In the genomic region with DNA sequence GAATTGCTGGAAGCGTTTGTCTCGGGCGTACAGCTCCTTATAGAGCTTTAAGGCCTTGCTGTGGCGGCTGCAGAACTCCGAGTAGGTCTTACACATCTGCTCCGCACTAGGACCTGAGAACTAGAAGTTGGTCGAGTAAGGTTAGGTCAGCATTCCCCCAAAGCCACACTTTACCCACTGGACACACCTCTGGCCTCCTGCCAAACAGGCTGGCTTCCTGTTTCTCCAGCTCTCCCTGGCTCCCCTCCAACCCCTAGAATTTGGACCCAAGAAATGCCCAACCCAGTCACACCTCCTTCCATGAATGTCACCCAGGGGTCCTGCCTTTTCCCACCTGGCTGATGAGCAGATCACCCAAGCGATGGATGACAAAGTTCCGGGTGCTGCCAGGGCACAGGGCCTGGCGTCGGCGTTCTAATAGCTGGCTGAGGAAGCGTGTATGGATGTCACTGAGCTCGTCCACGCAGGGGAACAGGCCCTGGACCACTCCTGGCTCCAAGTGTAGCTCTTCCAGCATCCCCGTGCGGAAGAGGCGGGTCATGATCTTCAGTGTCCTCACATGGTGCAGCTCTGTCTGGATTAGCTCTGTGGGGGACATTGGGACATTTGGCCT, we compare ENCODE assay signal across 9 cellular contexts. TPM values are rescaled to one million over a fixed set of nuclear protein-coding genes. Genes with fewer than 3 reads are reported as not detected.
DNase-seq lines count a peak whose midpoint lies in the region; ATAC-seq and TF ChIP-seq lines count a peak whose summit lies in the region.
"Had no signal": no experiment of that assay in that cellular context is flagged by ENCODE, and none has a peak within 500 bp of the region (broad histone marks: within the 10 kb centered on the region; RNA-seq: fewer than 3 reads in every experiment).

No MANE protein-coding gene starts in this region.

- ATAC-seq in activated naive CD4-positive, alpha-beta T cell treated with anti-CD3 and anti-CD28 coated beads, Interleukin-2, amount 50 U/mL, for 72 hours: no peak
- ATAC-seq in lower lobe of right lung: peak in 1 of 2 donors; percentile 16

- no peaks in the 10 kb centered on the region for H3K9me3 Mint-ChIP-seq in activated naive CD4-positive, alpha-beta T cell treated with anti-CD3 and anti-CD28 coated beads, Interleukin-2, amount 50 U/mL, for 72 hours

- peak overlapping the region; percentile 74 to 80 for H3K27ac Mint-ChIP-seq in activated naive CD4-positive, alpha-beta T cell treated with anti-CD3 and anti-CD28 coated beads, Interleukin-2, amount 50 U/mL, for 72 hours

- intact Hi-C loops in lower lobe of right lung (cut with DNase I): no loop called here
- intact Hi-C loops in vagina (cut with DNase I): no loop called here

- TF ChIP-seq CTCF in lower lobe of right lung (IDR thresholded peaks at IDR 0.05) (no peak), vagina (IDR thresholded peaks at IDR 0.05) (no peak)

- no peak for DNase-seq in activated naive CD4-positive, alpha-beta T cell treated with anti-CD3 and anti-CD28 coated beads, Interleukin-2, amount 50 U/mL, for 72 hours (ENCODE audit: low spot score in 2 of 2)
- no peak for DNase-seq in activated naive CD4-positive, alpha-beta T cell (lab: John Stamatoyannopoulos, UW)
- peak; percentile 67 for DNase-seq in lower lobe of right lung
- DNase-seq in vagina (ENCODE audit: extremely low spot score in 2 of 2): no peak
- no peak for DNase-seq in stimulated activated CD4-positive, alpha-beta T cell treated with anti-CD3 and anti-CD28 coated beads, Interleukin-2, amount 100 ng/mL, for 48 hours
- DNase-seq in stimulated activated CD4-positive, alpha-beta T cell treated with anti-CD3 and anti-CD28 coated beads, Interleukin-1b, Interleukin-23, amount 100 ng/mL, for 48 hours: no peak
- DNase-seq in NK-92 (lab: John Stamatoyannopoulos, UW; ENCODE audit: unreplicated experiment): no peak
- DNase-seq: OCI-M1 had no signal

- H3K4me3 ChIP-seq in lower lobe of right lung (no peak overlapping the region), vagina (no peak overlapping the region)

- H3K36me3 Mint-ChIP-seq in activated naive CD4-positive, alpha-beta T cell treated with anti-CD3 and anti-CD28 coated beads, Interleukin-2, amount 50 U/mL, for 72 hours: peaks cover 17 to 20% of the 10 kb centered on the region in 2 donors

- H3K27me3 ChIP-seq in lower lobe of right lung (ENCODE audit: low read depth) (no peaks in the 10 kb centered on the region), vagina (no peaks in the 10 kb centered on the region)

- H3K4me1 ChIP-seq in lower lobe of right lung: peaks cover 52% of the 10 kb centered on the region
- peaks cover 25% of the 10 kb centered on the region for H3K4me1 ChIP-seq in vagina

- TF ChIP-seq POLR2A in vagina (IDR thresholded peaks at IDR 0.05): no peak

- no peaks in the 10 kb centered on the region for H3K9me3 ChIP-seq in lower lobe of right lung
- H3K9me3 ChIP-seq in vagina: no peaks in the 10 kb centered on the region

- H3K36me3 ChIP-seq in lower lobe of right lung (peaks cover 100% of the 10 kb centered on the region), vagina (peaks cover 3 to 94% of the 10 kb centered on the region in 2 donors)

- H3K27ac ChIP-seq in cingulate gyrus (ENCODE audit: low read depth, low read length) (peak overlapping the region; percentile 91), lower lobe of right lung (peak overlapping the region; percentile 68), vagina (peak overlapping the region; percentile 18)

RNA-seq across cellular contexts. Expression of a gene that starts 15.6 kb away (rescaled TPM):
- 100 to 1,000 TPM; 131 to 238 TPM for total RNA-seq in activated naive CD4-positive, alpha-beta T cell treated with anti-CD3 and anti-CD28 coated beads, Interleukin-2, amount 50 U/mL, for 72 hours
- total RNA-seq in lower lobe of right lung: 252 TPM
- total RNA-seq in vagina: 76.4 TPM

RNA-seq across cellular contexts. Expression of a gene that starts 21.3 kb away (rescaled TPM):
- not detected for total RNA-seq in activated naive CD4-positive, alpha-beta T cell treated with anti-CD3 and anti-CD28 coated beads, Interleukin-2, amount 50 U/mL, for 72 hours
- total RNA-seq in lower lobe of right lung (not detected), vagina (not detected)

RNA-seq across cellular contexts. Expression of a gene that starts 28.5 kb away (rescaled TPM):
- 100 to 1,000 TPM in 1 of 2 donors, 10 to 100 TPM in 1; 81.2 to 100 TPM for total RNA-seq in activated naive CD4-positive, alpha-beta T cell treated with anti-CD3 and anti-CD28 coated beads, Interleukin-2, amount 50 U/mL, for 72 hours
- total RNA-seq in lower lobe of right lung (42.8 TPM), vagina (47.6 TPM)

RNA-seq across cellular contexts. Expression of a gene that starts 51.6 kb away (rescaled TPM):
- total RNA-seq in activated naive CD4-positive, alpha-beta T cell treated with anti-CD3 and anti-CD28 coated beads, Interleukin-2, amount 50 U/mL, for 72 hours: 10 to 100 TPM; 33.1 to 49.2 TPM
- total RNA-seq in lower lobe of right lung (56.4 TPM), vagina (38.3 TPM)

RNA-seq across cellular contexts. Expression of a gene that starts 58.0 kb away (rescaled TPM):
- total RNA-seq in activated naive CD4-positive, alpha-beta T cell treated with anti-CD3 and anti-CD28 coated beads, Interleukin-2, amount 50 U/mL, for 72 hours: 100 to 1,000 TPM; 178 TPM
- total RNA-seq in lower lobe of right lung (207 TPM), vagina (187 TPM)

Comparison
In these comparisons a context has a peak if more than half of its experiments do, and no peak if none do; other contexts are left out.
1. H3K27ac ChIP-seq: peak in every context shown above with its lines; median percentile 91 in cingulate gyrus; 68 in lower lobe of right lung; 18 in vagina.